1 cellular context compared by ENCODE assay signal in genomic region chr19:6963937-6964336, GRCh38.
TF ChIP-seq lines count a peak whose summit lies in the region.

No MANE protein-coding gene starts in this region.

TF ChIP-seq in SK-N-SH, 30 proteins besides CTCF, POLR2A, EP300 and RAD21 (continued from another document):
- TF ChIP-seq, protein P1, sequence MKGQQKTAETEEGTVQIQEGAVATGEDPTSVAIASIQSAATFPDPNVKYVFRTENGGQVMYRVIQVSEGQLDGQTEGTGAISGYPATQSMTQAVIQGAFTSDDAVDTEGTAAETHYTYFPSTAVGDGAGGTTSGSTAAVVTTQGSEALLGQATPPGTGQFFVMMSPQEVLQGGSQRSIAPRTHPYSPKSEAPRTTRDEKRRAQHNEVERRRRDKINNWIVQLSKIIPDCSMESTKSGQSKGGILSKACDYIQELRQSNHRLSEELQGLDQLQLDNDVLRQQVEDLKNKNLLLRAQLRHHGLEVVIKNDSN (IDR thresholded peaks at IDR 0.05; ENCODE audit: borderline replicate concordance, low read depth), result no peak
- TF ChIP-seq FOSL2 (IDR thresholded peaks at IDR 0.05; ENCODE audit: borderline replicate concordance, low read depth) (no peak), REST (IDR thresholded peaks at IDR 0.05; ENCODE audit: low read depth, low read length) (no peak), RXRA (IDR thresholded peaks at IDR 0.05; ENCODE audit: borderline replicate concordance, low read depth) (no peak), GATA2 (CRISPR knock-in tag; IDR thresholded peaks at IDR 0.05) (no peak), POLR2AphosphoS5 (IDR thresholded peaks at IDR 0.05; ENCODE audit: low read depth, low read length) (no peak), JUND (IDR thresholded peaks at IDR 0.05) (no peak), NRF1 (IDR thresholded peaks at IDR 0.05; ENCODE audit: low read depth, low read length) (no peak), MXI1 (IDR thresholded peaks at IDR 0.05; ENCODE audit: low read depth, low read length) (no peak), TCF12 (IDR thresholded peaks at IDR 0.05) (no peak)
- TF ChIP-seq, protein P2, sequence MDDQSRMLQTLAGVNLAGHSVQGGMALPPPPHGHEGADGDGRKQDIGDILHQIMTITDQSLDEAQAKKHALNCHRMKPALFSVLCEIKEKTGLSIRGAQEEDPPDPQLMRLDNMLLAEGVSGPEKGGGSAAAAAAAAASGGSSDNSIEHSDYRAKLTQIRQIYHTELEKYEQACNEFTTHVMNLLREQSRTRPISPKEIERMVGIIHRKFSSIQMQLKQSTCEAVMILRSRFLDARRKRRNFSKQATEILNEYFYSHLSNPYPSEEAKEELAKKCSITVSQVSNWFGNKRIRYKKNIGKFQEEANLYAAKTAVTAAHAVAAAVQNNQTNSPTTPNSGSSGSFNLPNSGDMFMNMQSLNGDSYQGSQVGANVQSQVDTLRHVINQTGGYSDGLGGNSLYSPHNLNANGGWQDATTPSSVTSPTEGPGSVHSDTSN (IDR thresholded peaks at IDR 0.05), result no peak
